Comparison of ENCODE assay signal across 12 cellular contexts in the genomic region with DNA sequence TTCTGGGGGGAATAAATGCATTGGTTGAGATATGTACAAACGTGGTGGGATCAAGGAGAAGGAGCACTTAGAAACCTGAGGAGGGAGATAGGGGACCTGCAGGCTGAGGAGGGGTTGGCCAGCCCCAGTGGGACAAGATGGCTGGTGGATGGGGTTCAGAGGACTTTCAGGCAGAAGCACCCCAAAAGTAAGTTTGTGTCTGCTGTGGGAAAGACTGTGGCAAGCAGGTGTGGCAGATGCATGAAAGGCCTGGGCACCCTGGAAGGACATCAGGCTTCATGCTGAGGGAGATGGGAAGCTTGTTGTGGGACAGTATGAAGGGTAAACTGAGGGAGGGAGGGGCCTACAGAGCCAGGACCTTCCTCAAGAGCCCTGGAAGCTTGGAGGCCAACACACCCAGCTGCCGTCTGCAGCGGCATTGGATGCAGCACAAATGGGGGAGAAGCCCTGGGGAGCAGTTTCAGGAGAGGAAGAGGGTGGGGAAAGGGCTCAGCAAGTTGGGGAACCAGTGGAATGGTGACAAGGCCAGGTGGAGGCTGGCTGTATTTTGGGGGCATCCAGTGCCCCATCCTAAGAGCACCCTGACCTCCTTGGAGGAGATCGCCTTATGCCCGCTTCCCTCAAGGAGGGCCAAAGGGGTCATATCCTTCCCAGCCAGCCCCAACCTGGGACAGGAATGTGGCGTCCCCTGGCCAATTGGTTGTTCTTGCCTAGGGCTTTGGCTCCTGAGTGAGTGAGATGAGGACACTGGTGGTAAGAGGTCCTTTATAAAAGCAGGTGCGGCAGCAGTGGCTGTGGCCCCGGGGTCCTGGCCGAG. TPM values are rescaled to one million over a fixed set of nuclear protein-coding genes. Genes with fewer than 3 reads are reported as not detected.
DNase-seq lines count a peak whose midpoint lies in the region; ATAC-seq, FAIRE-seq and TF ChIP-seq lines count a peak whose summit lies in the region.
"Had no signal": no experiment of that assay in that cellular context is flagged by ENCODE, and none has a peak within 500 bp of the region (broad histone marks: within the 10 kb centered on the region; RNA-seq: fewer than 3 reads in every experiment).

No MANE protein-coding gene starts in this region.

- H3K9ac ChIP-seq in PC-3 (ENCODE audit: low read length), result no peak overlapping the region

- ATAC-seq in Right ventricle myocardium superior (ENCODE audit: poor library complexity) (no peak), left cardiac atrium (no peak), psoas muscle (peak; percentile 8 to 21 (median 14)), PC-3 (no peak), GM21825 (IDR thresholded peaks at IDR 0.05; ENCODE audit: unreplicated experiment) (no peak)

- peak overlapping the region; percentile 93 for H3K27ac ChIP-seq in left ventricle myocardium inferior (replicated peaks)
- peak overlapping the region; percentile 98 for H3K27ac ChIP-seq in psoas muscle
- peak overlapping the region; percentile 91 for H3K27ac ChIP-seq in vagina
- no peak overlapping the region for H3K27ac ChIP-seq in PC-3 (ENCODE audit: low read length)
- H3K27ac ChIP-seq: PC-9 had no signal

- H3F3A ChIP-seq in PC-3 (ENCODE audit: low read length, unreplicated experiment), result no peaks in the 10 kb centered on the region

- no peaks in the 10 kb centered on the region for H3K9me3 ChIP-seq in left ventricle myocardium inferior (replicated peaks)
- H3K9me3 ChIP-seq in psoas muscle, result no peaks in the 10 kb centered on the region
- H3K9me3 ChIP-seq in vagina, result no peaks in the 10 kb centered on the region
- no peaks in the 10 kb centered on the region for H3K9me3 ChIP-seq in PC-3 (ENCODE audit: low read length)

- H3K4me2 ChIP-seq in PC-3 (ENCODE audit: low read length), result no peak overlapping the region
- H3K4me2 ChIP-seq: PC-9 had no signal

- POLR2A ChIA-PET in PC-3 (lab: Charles Lee; ENCODE audit: unreplicated experiment), result no interaction called here

- no peak for TF ChIP-seq POLR2A in vagina (IDR thresholded peaks at IDR 0.05)

- H3K4me3 ChIP-seq in left ventricle myocardium inferior (no peak overlapping the region), psoas muscle (peak overlapping the region; percentile 47), vagina (no peak overlapping the region), PC-3 (ENCODE audit: low read length) (no peak overlapping the region)
- H3K4me3 ChIP-seq: PC-9 had no signal

- no peak overlapping the region for H2AFZ ChIP-seq in PC-3 (ENCODE audit: low read length)
- H2AFZ ChIP-seq: PC-9 had no signal

- DNase-seq in Right ventricle myocardium superior (peak; percentile 25), left cardiac atrium (no peak), left ventricle myocardium inferior (peak; percentile 12), psoas muscle (peak in 1 of 2 donors; percentile 8), vagina (ENCODE audit: extremely low spot score in 2 of 2) (no peak), HTR-8/SVneo (ENCODE audit: insufficient read length, low spot score) (no peak), PC-3 (no peak)
- DNase-seq: NCI-H1048, NCI-H446, PC-9 had no signal

- WGBS in psoas muscle, 3 donors, result 44 to 57% (median 49%) methylated on average over 9 of the region's 9 CpGs

- TF ChIP-seq CTCF in left ventricle myocardium inferior (IDR thresholded peaks at IDR 0.05; ENCODE audit: borderline replicate concordance) (no peak), psoas muscle (IDR thresholded peaks at IDR 0.05) (no peak), vagina (IDR thresholded peaks at IDR 0.05) (no peak), PC-3 (conservative IDR thresholded peaks at IDR 0.05; ENCODE audit: low read depth, low read length) (no peak)

- no peak for FAIRE-seq in HTR-8/SVneo (lab: Jason Lieb, UNC)
- FAIRE-seq: keratinocyte had no signal

- BruUV-seq in PC-3 (replicated peaks; lab: Mats Ljungman, UMichigan), result no TSS peak

- no peaks in the 10 kb centered on the region for H3K79me2 ChIP-seq in PC-3 (ENCODE audit: low read length)

- CTCF ChIA-PET in PC-3 (lab: Charles Lee), result interaction anchor here (0.7 kb wide), 1 partner anchor 9 kb away, joined by 3 read pairs; no protein-coding TSS in a partner anchor

- intact Hi-C loops in Right ventricle myocardium superior (cut with DNase I), result no loop called here
- intact Hi-C loops in left cardiac atrium (cut with DNase I), result no loop called here
- intact Hi-C loops in left ventricle myocardium inferior (cut with micrococcal nuclease), result no loop called here
- intact Hi-C loops in psoas muscle (cut with DNase I), result loop anchor here (2.0 to 5.0 kb wide), 3 partner anchors 41 to 91 kb away; partner anchors contain the start of gene PSMA6 (in 1 of the 2)
- intact Hi-C loops in vagina (cut with DNase I), result no loop called here
- intact Hi-C loops in PC-3 (cut with micrococcal nuclease), result no loop called here

- H3K27me3 ChIP-seq in left ventricle myocardium inferior (ENCODE audit: low read depth) (no peaks in the 10 kb centered on the region), psoas muscle (ENCODE audit: insufficient read depth in 3 of 3, low read length in 2 of 3) (no peaks in the 10 kb centered on the region), vagina (no peaks in the 10 kb centered on the region), PC-3 (ENCODE audit: low read length) (no peaks in the 10 kb centered on the region)

- no peaks in the 10 kb centered on the region for H4K20me1 ChIP-seq in PC-3 (ENCODE audit: low read length)

- H3K4me1 ChIP-seq in left ventricle myocardium inferior (peaks cover 34% of the 10 kb centered on the region), psoas muscle (peaks cover 37% of the 10 kb centered on the region), vagina (peaks cover 43% of the 10 kb centered on the region), PC-3 (ENCODE audit: insufficient read depth, low read length) (no peaks in the 10 kb centered on the region)

- H3K36me3 ChIP-seq in left ventricle myocardium inferior (no peaks in the 10 kb centered on the region), psoas muscle (ENCODE audit: insufficient read depth in 1 of 2, low read depth in 1 of 2) (no peaks in the 10 kb centered on the region), vagina (no peaks in the 10 kb centered on the region), PC-3 (ENCODE audit: low read depth, low read length) (no peaks in the 10 kb centered on the region)

- no peaks in the 10 kb centered on the region for H3K9me2 ChIP-seq in PC-3 (replicated peaks; ENCODE audit: low read length)

RNA-seq across cellular contexts. Expression of gene NFKBIA, which starts 20.8 kb away (rescaled TPM):
- total RNA-seq in Right ventricle myocardium superior (73.3 TPM), left cardiac atrium (100 to 1,000 TPM in 1 of 2 donors, 10 to 100 TPM in 1; 99.0 to 103 TPM), left ventricle myocardium inferior (78.0 TPM), psoas muscle (100 to 1,000 TPM in 2 of 4 donors, 10 to 100 TPM in 2; 48.7 to 144 (median 96.4) TPM), vagina (1,179 TPM), PC-3 (2014; rRNA removed) (186 and 226 TPM in 2 replicates)
- polyA plus RNA-seq in psoas muscle, result 100 to 1,000 TPM in 1 of 3 donors, 10 to 100 TPM in 2; 84.1 to 151 (median 94.0) TPM

Comparison
In these comparisons a context has a peak if more than half of its experiments do, and no peak if none do; other contexts are left out.
1. DNase-seq: peak in Right ventricle myocardium superior (single experiment) and left ventricle myocardium inferior (single experiment); none in left cardiac atrium (single experiment), vagina (0 of 2), HTR-8/SVneo (single experiment) and PC-3 (single experiment).
2. ATAC-seq: peak in psoas muscle (4 of 4); none in Right ventricle myocardium superior (single experiment), left cardiac atrium (0 of 2), PC-3 (single experiment) and GM21825 (single experiment).
3. intact Hi-C loops: an anchor here in psoas muscle (2.0 to 5.0 kb wide); none called in Right ventricle myocardium superior, left cardiac atrium, left ventricle myocardium inferior, vagina and PC-3.